Comparison of ENCODE assay signal across 8 cellular contexts in the genomic region with DNA sequence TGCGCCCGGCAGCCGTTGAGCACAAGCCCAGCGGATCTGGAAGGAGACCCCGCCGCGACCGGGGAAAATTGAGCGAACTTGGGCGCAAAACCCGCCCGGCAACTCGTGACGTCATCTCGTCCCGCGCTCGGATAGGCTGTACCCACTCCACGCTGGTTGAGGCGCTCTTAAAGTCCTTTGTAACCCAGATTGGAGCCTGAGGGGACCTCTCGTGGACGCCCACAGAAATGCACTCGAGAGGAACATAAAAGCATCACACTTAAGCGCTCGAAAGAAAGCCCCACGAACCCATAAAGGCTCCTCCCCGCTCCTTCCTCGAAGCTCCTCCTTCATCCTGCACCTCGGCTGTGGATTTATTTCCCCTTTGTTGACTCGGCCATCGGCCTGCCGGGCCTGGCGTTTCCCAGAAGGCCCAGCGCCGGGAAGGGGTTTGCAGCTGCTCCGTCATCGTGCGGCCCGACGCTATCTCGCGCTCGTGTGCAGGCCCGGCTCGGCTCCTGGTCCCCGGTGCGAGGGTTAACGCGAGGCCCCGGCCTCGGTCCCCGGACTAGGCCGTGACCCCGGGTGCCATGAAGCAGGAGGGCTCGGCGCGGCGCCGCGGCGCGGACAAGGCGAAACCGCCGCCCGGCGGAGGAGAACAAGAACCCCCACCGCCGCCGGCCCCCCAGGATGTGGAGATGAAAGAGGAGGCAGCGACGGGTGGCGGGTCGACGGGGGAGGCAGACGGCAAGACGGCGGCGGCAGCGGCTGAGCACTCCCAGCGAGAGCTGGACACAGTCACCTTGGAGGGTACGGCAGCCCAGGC. TPM values are rescaled to one million over a fixed set of nuclear protein-coding genes. Genes with fewer than 3 reads are reported as not detected.
DNase-seq lines count a peak whose midpoint lies in the region; ATAC-seq, FAIRE-seq and TF ChIP-seq lines count a peak whose summit lies in the region.

A gene (plus strand): TSS at position 406 of the 805 bp plus-strand sequence. CDS start 164 bp downstream, at position 570.

- peak within 1 kb of the TSS; percentile 97 for H3K4me3 ChIP-seq in OCI-LY3 (ENCODE audit: low read length)

- H3K36me3 Mint-ChIP-seq in mesothelial cell of epicardium: peaks cover 11% of the 10 kb centered on the region

- ATAC-seq in GM21526 (IDR thresholded peaks at IDR 0.05; ENCODE audit: low FRiP score, unreplicated experiment): peak; percentile 86

- H3K9me3 ChIP-seq in OCI-LY3 (ENCODE audit: insufficient read depth, low read length): no peaks in the 10 kb centered on the region

- H3K27me3 ChIP-seq in OCI-LY3 (ENCODE audit: low read depth, low read length): peaks cover 4% of the 10 kb centered on the region

- H3K27ac ChIP-seq in OCI-LY3 (ENCODE audit: low read length): peak within 1 kb of the TSS; percentile 70

- peak within 1 kb of the TSS; percentile 92 for H3K27ac Mint-ChIP-seq in mesothelial cell of epicardium

- peaks cover 36% of the 10 kb centered on the region for H3K79me2 ChIP-seq in OCI-LY3 (ENCODE audit: low read length)

- peaks cover 17% of the 10 kb centered on the region for H3K36me3 ChIP-seq in OCI-LY3 (replicated peaks; ENCODE audit: low read depth, low read length)

- H3K4me1 Mint-ChIP-seq in mesothelial cell of epicardium: peaks cover 35% of the 10 kb centered on the region

- peak within 1 kb of the TSS; percentile 78 for H2AFZ ChIP-seq in OCI-LY3 (ENCODE audit: low read depth, low read length)

- peak within 1 kb of the TSS; percentile 79 for H3K4me3 Mint-ChIP-seq in mesothelial cell of epicardium

- H3K27me3 Mint-ChIP-seq in mesothelial cell of epicardium (ENCODE audit: low read depth): peaks cover 4% of the 10 kb centered on the region

- peaks cover 16% of the 10 kb centered on the region for H3K4me1 ChIP-seq in OCI-LY3 (ENCODE audit: low read length)

- DNase-seq in DMS114 treated with DMSO at 0.1 percent for 48 hours (lab: John Stamatoyannopoulos, UW; ENCODE audit: unreplicated experiment) (peak; percentile 98), HuH-7.5 (ENCODE audit: low spot score) (peak; percentile 75), mesothelial cell of epicardium (ENCODE audit: low spot score in 2 of 2, unreplicated experiment in 2 of 2) (peak; percentile 95 to 99)
- peak; percentile 98 for DNase-seq in activated CD8-positive, alpha-beta memory T cell treated with anti-CD3 and anti-CD28 coated beads, Interleukin-2, amount 50 U/mL, for 48 hours
- peak; percentile 92 to 94 for DNase-seq in stimulated activated CD8-positive, alpha-beta memory T cell treated with anti-CD3 and anti-CD28 coated beads, Interleukin-15, amount 100 ng/mL, for 48 hours (ENCODE audit: low read depth in 2 of 2)

- peak within 1 kb of the TSS; percentile 98 for H3K4me2 ChIP-seq in OCI-LY3 (ENCODE audit: low read length)

- peak within 1 kb of the TSS; percentile 93 for H3K9ac ChIP-seq in OCI-LY3 (ENCODE audit: low read length)

- H4K20me1 ChIP-seq in OCI-LY3 (ENCODE audit: insufficient read depth, low read length): peaks cover 18% of the 10 kb centered on the region

- peak; percentile 99 for FAIRE-seq in endometrium (lab: Jason Lieb, UNC)

- TF ChIP-seq CTCF in OCI-LY3 (IDR thresholded peaks at IDR 0.05; ENCODE audit: low read depth, low read length) (peak; percentile 73), mesothelial cell of epicardium (IDR thresholded peaks at IDR 0.05; ENCODE audit: unreplicated experiment) (peak; percentile 59)

- H3K9me3 Mint-ChIP-seq in mesothelial cell of epicardium: no peaks in the 10 kb centered on the region

RNA-seq across cellular contexts. Expression of the gene that starts here (rescaled TPM):
- total RNA-seq in mesothelial cell of epicardium: 107 to 111 TPM (median 110 TPM) in 3 replicates

Comparison
In these comparisons a context has a peak if more than half of its experiments do, and no peak if none do; other contexts are left out.
1. Peak in every context shown above with its lines: DNase-seq, ATAC-seq, H3K4me3 ChIP-seq and H3K27ac ChIP-seq.